1 cellular context compared by ENCODE assay signal in genomic region chr10:61642692-61643091, GRCh38.
TF ChIP-seq lines count a peak whose summit lies in the region.

No MANE protein-coding gene starts in this region.

TF ChIP-seq in K562, 482 proteins besides CTCF, POLR2A, EP300 and RAD21 (continued from another document):
- TF ChIP-seq, protein P1, sequence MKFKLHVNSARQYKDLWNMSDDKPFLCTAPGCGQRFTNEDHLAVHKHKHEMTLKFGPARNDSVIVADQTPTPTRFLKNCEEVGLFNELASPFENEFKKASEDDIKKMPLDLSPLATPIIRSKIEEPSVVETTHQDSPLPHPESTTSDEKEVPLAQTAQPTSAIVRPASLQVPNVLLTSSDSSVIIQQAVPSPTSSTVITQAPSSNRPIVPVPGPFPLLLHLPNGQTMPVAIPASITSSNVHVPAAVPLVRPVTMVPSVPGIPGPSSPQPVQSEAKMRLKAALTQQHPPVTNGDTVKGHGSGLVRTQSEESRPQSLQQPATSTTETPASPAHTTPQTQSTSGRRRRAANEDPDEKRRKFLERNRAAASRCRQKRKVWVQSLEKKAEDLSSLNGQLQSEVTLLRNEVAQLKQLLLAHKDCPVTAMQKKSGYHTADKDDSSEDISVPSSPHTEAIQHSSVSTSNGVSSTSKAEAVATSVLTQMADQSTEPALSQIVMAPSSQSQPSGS (CRISPR knock-in tag; IDR thresholded peaks at IDR 0.05) = no peak
- TF ChIP-seq ZNF239 (CRISPR knock-in tag; IDR thresholded peaks at IDR 0.05) (no peak), SMAD3 (CRISPR knock-in tag; conservative IDR thresholded peaks at IDR 0.05) (no peak), NCOA4 (IDR thresholded peaks at IDR 0.05; ENCODE audit: partially characterized antibody) (no peak), JUNB (CRISPR knock-in tag; conservative IDR thresholded peaks at IDR 0.05) (no peak), EHMT2 (IDR thresholded peaks at IDR 0.05) (no peak), BCOR (IDR thresholded peaks at IDR 0.05) (no peak), PHF21A (IDR thresholded peaks at IDR 0.05; ENCODE audit: borderline replicate concordance, low read depth) (no peak), KDM4B (IDR thresholded peaks at IDR 0.05; ENCODE audit: borderline replicate concordance in 2 of 2, low read depth in 1 of 2) (no peak), ZNF165 (CRISPR knock-in tag; IDR thresholded peaks at IDR 0.05; ENCODE audit: borderline replicate concordance) (no peak)
